In the genomic region with DNA sequence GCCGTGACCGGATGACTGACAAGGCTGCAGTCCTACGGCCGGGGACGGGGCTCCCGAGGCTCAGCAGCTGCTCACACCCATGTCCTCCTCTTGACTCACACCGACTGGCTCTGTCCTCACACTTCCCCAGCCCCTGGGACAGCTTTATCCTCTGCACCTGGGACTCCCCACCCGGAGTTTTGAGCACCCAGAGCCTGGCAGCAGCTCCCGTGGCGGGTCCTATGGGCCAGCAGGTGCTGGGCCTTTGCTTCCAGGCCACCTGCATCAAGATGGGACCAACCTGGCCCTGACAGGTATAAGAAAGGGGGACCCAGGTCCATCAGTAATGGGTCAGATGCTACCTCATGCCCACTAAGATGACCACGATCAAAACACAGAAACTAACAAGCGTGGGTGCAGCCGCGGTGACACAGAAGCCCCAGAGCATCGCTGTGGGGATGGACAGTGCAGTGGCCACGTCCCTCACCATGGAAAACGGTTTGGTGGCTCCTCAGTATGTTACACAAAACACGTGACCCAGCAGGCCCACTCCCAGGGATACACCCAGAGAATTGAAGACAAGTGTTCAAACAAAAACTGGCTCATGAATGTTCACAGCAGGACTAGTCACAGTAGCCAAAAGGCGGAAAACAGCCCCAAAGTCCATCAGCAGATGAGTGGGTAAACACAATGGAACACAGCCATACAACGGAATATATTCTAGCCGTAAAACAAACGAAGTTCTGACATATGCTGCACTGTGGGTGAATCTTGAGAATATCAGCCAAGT, we compare ENCODE assay signal across 1 cellular context.
TF ChIP-seq lines count a peak whose summit lies in the region.

No MANE protein-coding gene starts in this region.

TF ChIP-seq in HepG2, 621 proteins besides CTCF, POLR2A, EP300 and RAD21 (continued from another document and continues in another):
- TF ChIP-seq HOXA3 (CRISPR knock-in tag; IDR thresholded peaks at IDR 0.05), result peak; percentile 63; the same call in 1 of the 2 replicates
- TF ChIP-seq, protein P1, sequence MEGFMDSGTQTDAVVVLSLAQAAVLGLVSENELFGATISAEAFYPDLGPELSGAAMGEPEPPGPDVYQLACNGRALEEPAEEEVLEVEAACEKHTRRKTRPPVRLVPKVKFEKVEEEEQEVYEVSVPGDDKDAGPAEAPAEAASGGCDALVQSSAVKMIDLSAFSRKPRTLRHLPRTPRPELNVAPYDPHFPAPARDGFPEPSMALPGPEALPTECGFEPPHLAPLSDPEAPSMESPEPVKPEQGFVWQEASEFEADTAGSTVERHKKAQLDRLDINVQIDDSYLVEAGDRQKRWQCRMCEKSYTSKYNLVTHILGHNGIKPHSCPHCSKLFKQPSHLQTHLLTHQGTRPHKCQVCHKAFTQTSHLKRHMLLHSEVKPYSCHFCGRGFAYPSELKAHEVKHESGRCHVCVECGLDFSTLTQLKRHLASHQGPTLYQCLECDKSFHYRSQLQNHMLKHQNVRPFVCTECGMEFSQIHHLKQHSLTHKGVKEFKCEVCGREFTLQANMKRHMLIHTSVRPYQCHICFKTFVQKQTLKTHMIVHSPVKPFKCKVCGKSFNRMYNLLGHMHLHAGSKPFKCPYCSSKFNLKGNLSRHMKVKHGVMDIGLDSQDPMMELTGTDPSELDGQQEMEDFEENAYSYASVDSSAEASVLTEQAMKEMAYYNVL (CRISPR knock-in tag; IDR thresholded peaks at IDR 0.05; ENCODE audit: borderline replicate concordance), result no peak
- TF ChIP-seq HDAC1 (CRISPR knock-in tag; IDR thresholded peaks at IDR 0.05), result peak; percentile 44; the same call in 1 of the 2 replicates
- TF ChIP-seq NCOA1 (CRISPR knock-in tag; IDR thresholded peaks at IDR 0.05), result no peak
- TF ChIP-seq MTA1 (CRISPR knock-in tag; IDR thresholded peaks at IDR 0.05; ENCODE audit: borderline replicate concordance), result 0 out of 2 replicates have a peak, but pooled peaks have one; percentile 33
- TF ChIP-seq, protein P2, sequence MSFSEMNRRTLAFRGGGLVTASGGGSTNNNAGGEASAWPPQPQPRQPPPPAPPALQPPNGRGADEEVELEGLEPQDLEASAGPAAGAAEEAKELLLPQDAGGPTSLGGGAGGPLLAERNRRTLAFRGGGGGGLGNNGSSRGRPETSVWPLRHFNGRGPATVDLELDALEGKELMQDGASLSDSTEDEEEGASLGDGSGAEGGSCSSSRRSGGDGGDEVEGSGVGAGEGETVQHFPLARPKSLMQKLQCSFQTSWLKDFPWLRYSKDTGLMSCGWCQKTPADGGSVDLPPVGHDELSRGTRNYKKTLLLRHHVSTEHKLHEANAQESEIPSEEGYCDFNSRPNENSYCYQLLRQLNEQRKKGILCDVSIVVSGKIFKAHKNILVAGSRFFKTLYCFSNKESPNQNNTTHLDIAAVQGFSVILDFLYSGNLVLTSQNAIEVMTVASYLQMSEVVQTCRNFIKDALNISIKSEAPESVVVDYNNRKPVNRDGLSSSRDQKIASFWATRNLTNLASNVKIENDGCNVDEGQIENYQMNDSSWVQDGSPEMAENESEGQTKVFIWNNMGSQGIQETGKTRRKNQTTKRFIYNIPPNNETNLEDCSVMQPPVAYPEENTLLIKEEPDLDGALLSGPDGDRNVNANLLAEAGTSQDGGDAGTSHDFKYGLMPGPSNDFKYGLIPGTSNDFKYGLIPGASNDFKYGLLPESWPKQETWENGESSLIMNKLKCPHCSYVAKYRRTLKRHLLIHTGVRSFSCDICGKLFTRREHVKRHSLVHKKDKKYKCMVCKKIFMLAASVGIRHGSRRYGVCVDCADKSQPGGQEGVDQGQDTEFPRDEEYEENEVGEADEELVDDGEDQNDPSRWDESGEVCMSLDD (CRISPR knock-in tag; IDR thresholded peaks at IDR 0.05; ENCODE audit: borderline replicate concordance), result no peak
- no peak for TF ChIP-seq ZSCAN29 (CRISPR knock-in tag; conservative IDR thresholded peaks at IDR 0.05)
- TF ChIP-seq RBAK (CRISPR knock-in tag; IDR thresholded peaks at IDR 0.05), result no peak
- no peak for TF ChIP-seq ZFP62 (CRISPR knock-in tag; IDR thresholded peaks at IDR 0.05)
- TF ChIP-seq BHLHE40 (IDR thresholded peaks at IDR 0.05; ENCODE audit: low read length), result peak; percentile 38; the same call in 1 of the 2 replicates
- no peak for TF ChIP-seq ZNF234 (CRISPR knock-in tag; conservative IDR thresholded peaks at IDR 0.05)
- TF ChIP-seq, protein P3, sequence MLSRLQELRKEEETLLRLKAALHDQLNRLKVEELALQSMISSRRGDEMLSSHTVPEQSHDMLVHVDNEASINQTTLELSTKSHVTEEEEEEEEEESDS (CRISPR knock-in tag; IDR thresholded peaks at IDR 0.05; ENCODE audit: borderline replicate concordance), result no peak
- TF ChIP-seq, protein P4, sequence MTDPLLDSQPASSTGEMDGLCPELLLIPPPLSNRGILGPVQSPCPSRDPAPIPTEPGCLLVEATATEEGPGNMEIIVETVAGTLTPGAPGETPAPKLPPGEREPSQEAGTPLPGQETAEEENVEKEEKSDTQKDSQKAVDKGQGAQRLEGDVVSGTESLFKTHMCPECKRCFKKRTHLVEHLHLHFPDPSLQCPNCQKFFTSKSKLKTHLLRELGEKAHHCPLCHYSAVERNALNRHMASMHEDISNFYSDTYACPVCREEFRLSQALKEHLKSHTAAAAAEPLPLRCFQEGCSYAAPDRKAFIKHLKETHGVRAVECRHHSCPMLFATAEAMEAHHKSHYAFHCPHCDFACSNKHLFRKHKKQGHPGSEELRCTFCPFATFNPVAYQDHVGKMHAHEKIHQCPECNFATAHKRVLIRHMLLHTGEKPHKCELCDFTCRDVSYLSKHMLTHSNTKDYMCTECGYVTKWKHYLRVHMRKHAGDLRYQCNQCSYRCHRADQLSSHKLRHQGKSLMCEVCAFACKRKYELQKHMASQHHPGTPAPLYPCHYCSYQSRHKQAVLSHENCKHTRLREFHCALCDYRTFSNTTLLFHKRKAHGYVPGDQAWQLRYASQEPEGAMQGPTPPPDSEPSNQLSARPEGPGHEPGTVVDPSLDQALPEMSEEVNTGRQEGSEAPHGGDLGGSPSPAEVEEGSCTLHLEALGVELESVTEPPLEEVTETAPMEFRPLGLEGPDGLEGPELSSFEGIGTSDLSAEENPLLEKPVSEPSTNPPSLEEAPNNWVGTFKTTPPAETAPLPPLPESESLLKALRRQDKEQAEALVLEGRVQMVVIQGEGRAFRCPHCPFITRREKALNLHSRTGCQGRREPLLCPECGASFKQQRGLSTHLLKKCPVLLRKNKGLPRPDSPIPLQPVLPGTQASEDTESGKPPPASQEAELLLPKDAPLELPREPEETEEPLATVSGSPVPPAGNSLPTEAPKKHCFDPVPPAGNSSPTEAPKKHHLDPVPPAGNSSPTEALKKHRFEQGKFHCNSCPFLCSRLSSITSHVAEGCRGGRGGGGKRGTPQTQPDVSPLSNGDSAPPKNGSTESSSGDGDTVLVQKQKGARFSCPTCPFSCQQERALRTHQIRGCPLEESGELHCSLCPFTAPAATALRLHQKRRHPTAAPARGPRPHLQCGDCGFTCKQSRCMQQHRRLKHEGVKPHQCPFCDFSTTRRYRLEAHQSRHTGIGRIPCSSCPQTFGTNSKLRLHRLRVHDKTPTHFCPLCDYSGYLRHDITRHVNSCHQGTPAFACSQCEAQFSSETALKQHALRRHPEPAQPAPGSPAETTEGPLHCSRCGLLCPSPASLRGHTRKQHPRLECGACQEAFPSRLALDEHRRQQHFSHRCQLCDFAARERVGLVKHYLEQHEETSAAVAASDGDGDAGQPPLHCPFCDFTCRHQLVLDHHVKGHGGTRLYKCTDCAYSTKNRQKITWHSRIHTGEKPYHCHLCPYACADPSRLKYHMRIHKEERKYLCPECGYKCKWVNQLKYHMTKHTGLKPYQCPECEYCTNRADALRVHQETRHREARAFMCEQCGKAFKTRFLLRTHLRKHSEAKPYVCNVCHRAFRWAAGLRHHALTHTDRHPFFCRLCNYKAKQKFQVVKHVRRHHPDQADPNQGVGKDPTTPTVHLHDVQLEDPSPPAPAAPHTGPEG (CRISPR knock-in tag; IDR thresholded peaks at IDR 0.05), result peak; percentile 61; the same call in 1 of the 2 replicates
- TF ChIP-seq, protein P5, sequence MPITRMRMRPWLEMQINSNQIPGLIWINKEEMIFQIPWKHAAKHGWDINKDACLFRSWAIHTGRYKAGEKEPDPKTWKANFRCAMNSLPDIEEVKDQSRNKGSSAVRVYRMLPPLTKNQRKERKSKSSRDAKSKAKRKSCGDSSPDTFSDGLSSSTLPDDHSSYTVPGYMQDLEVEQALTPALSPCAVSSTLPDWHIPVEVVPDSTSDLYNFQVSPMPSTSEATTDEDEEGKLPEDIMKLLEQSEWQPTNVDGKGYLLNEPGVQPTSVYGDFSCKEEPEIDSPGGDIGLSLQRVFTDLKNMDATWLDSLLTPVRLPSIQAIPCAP (CRISPR knock-in tag; IDR thresholded peaks at IDR 0.05; ENCODE audit: low read depth), result no peak
- peak; percentile 31 for TF ChIP-seq POLR2AphosphoS5 (IDR thresholded peaks at IDR 0.05; ENCODE audit: low read depth, low read length)
- TF ChIP-seq, protein P6, sequence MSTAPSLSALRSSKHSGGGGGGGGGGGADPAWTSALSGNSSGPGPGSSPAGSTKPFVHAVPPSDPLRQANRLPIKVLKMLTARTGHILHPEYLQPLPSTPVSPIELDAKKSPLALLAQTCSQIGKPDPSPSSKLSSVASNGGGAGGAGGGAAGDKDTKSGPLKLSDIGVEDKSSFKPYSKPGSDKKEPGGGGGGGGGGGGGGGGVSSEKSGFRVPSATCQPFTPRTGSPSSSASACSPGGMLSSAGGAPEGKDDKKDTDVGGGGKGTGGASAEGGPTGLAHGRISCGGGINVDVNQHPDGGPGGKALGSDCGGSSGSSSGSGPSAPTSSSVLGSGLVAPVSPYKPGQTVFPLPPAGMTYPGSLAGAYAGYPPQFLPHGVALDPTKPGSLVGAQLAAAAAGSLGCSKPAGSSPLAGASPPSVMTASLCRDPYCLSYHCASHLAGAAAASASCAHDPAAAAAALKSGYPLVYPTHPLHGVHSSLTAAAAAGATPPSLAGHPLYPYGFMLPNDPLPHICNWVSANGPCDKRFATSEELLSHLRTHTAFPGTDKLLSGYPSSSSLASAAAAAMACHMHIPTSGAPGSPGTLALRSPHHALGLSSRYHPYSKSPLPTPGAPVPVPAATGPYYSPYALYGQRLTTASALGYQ (CRISPR knock-in tag; IDR thresholded peaks at IDR 0.05), result no peak
- peak; percentile 55 for TF ChIP-seq SAP130 (CRISPR knock-in tag; IDR thresholded peaks at IDR 0.05; ENCODE audit: low read depth)
- TF ChIP-seq, protein P7, sequence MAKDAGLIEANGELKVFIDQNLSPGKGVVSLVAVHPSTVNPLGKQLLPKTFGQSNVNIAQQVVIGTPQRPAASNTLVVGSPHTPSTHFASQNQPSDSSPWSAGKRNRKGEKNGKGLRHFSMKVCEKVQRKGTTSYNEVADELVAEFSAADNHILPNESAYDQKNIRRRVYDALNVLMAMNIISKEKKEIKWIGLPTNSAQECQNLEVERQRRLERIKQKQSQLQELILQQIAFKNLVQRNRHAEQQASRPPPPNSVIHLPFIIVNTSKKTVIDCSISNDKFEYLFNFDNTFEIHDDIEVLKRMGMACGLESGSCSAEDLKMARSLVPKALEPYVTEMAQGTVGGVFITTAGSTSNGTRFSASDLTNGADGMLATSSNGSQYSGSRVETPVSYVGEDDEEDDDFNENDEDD (CRISPR knock-in tag; IDR thresholded peaks at IDR 0.05; ENCODE audit: borderline replicate concordance), result peak; percentile 59; the same call in 1 of the 2 replicates
- TF ChIP-seq ZNF564 (CRISPR knock-in tag; IDR thresholded peaks at IDR 0.05), result no peak
- TF ChIP-seq RELA (CRISPR knock-in tag; IDR thresholded peaks at IDR 0.05), result no peak
- TF ChIP-seq ZSCAN25 (CRISPR knock-in tag; IDR thresholded peaks at IDR 0.05), result no peak
- TF ChIP-seq RBFOX2 (IDR thresholded peaks at IDR 0.05; ENCODE audit: low read depth, low read length), result peak; percentile 48; the same call in 1 of the 2 replicates
- TF ChIP-seq SSRP1 (CRISPR knock-in tag; IDR thresholded peaks at IDR 0.05), result no peak; the same call in 1 of the 2 replicates
- TF ChIP-seq, protein P8, sequence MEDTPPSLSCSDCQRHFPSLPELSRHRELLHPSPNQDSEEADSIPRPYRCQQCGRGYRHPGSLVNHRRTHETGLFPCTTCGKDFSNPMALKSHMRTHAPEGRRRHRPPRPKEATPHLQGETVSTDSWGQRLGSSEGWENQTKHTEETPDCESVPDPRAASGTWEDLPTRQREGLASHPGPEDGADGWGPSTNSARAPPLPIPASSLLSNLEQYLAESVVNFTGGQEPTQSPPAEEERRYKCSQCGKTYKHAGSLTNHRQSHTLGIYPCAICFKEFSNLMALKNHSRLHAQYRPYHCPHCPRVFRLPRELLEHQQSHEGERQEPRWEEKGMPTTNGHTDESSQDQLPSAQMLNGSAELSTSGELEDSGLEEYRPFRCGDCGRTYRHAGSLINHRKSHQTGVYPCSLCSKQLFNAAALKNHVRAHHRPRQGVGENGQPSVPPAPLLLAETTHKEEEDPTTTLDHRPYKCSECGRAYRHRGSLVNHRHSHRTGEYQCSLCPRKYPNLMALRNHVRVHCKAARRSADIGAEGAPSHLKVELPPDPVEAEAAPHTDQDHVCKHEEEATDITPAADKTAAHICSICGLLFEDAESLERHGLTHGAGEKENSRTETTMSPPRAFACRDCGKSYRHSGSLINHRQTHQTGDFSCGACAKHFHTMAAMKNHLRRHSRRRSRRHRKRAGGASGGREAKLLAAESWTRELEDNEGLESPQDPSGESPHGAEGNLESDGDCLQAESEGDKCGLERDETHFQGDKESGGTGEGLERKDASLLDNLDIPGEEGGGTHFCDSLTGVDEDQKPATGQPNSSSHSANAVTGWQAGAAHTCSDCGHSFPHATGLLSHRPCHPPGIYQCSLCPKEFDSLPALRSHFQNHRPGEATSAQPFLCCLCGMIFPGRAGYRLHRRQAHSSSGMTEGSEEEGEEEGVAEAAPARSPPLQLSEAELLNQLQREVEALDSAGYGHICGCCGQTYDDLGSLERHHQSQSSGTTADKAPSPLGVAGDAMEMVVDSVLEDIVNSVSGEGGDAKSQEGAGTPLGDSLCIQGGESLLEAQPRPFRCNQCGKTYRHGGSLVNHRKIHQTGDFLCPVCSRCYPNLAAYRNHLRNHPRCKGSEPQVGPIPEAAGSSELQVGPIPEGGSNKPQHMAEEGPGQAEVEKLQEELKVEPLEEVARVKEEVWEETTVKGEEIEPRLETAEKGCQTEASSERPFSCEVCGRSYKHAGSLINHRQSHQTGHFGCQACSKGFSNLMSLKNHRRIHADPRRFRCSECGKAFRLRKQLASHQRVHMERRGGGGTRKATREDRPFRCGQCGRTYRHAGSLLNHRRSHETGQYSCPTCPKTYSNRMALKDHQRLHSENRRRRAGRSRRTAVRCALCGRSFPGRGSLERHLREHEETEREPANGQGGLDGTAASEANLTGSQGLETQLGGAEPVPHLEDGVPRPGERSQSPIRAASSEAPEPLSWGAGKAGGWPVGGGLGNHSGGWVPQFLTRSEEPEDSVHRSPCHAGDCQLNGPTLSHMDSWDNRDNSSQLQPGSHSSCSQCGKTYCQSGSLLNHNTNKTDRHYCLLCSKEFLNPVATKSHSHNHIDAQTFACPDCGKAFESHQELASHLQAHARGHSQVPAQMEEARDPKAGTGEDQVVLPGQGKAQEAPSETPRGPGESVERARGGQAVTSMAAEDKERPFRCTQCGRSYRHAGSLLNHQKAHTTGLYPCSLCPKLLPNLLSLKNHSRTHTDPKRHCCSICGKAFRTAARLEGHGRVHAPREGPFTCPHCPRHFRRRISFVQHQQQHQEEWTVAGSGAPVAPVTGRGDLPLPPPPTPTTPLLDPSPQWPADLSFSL (CRISPR knock-in tag; IDR thresholded peaks at IDR 0.05), result no peak
- peak; percentile 75; the same call in 1 of the 2 replicates for TF ChIP-seq BORCS8-MEF2B (CRISPR knock-in tag; IDR thresholded peaks at IDR 0.05)
- peak; percentile 68; the same call in 1 of the 2 replicates for TF ChIP-seq ZNF792 (CRISPR knock-in tag; IDR thresholded peaks at IDR 0.05)
- TF ChIP-seq FOXA3 (CRISPR knock-in tag; IDR thresholded peaks at IDR 0.05), result peak; percentile 76
